ENCODE assay signal across 29 cellular contexts in genomic region chr3:178388473-178388872, GRCh38.
"Had no signal": no experiment of that assay in that cellular context is flagged by ENCODE, and none has a peak within 500 bp of the region (broad histone marks: within the 10 kb centered on the region; RNA-seq: fewer than 3 reads in every experiment).

No MANE protein-coding gene starts in this region.

- ATAC-seq: foreskin keratinocyte; gastroesophageal sphincter; heart left ventricle; left lobe of liver; mucosa of descending colon; natural killer cell treated with Interleukin-12 subunit alpha and Interleukin-12 subunit beta and Interleukin-15 and Interleukin-18, amount 100 ng/mL, for 72 hours; pancreas; sciatic nerve; stimulated activated naive CD8-positive, alpha-beta T cell treated with anti-CD3 and anti-CD28 coated beads, Interleukin-15, amount 100 ng/mL, for 72 hours had no signal

- H3K27ac ChIP-seq: colonic mucosa, esophagus muscularis mucosa, foreskin keratinocyte, gastroesophageal sphincter, heart left ventricle, hepatocyte, neutrophil, pancreas, right atrium auricular region, suprapubic skin, upper lobe of left lung, uterus had no signal

- H2AFZ ChIP-seq: hepatocyte had no signal

- H3K27me3 ChIP-seq: colonic mucosa, esophagus muscularis mucosa, foreskin keratinocyte, gastroesophageal sphincter, heart left ventricle, hepatocyte, neutrophil, right atrium auricular region, suprapubic skin, thyroid gland, upper lobe of left lung, uterus had no signal

- H3K4me3 ChIP-seq: colonic mucosa, esophagus muscularis mucosa, gastroesophageal sphincter, heart left ventricle, hepatocyte, lung, mucosa of descending colon, pancreas, right atrium auricular region, smooth muscle cell, suprapubic skin, thyroid gland, upper lobe of left lung, uterus had no signal

- H3K36me3 ChIP-seq: colonic mucosa, esophagus muscularis mucosa, gastroesophageal sphincter, heart left ventricle, neutrophil, pancreas, right atrium auricular region, suprapubic skin, thyroid gland, upper lobe of left lung, uterus had no signal

- H3K79me2 ChIP-seq: hepatocyte had no signal

- H3K4me1 ChIP-seq: colonic mucosa, pancreas, upper lobe of left lung had no signal

- DNase-seq: colonic mucosa; effector CD8-positive, alpha-beta T cell; endodermal cell; foreskin keratinocyte; heart left ventricle; kidney; mucosa of descending colon; naive B cell; pancreas; stimulated activated CD4-positive, alpha-beta T cell treated with anti-CD3 and anti-CD28 coated beads, Interleukin-12 subunit alpha, Interleukin-12 subunit beta, amount 100 ng/mL, for 4 hours; stimulated activated CD4-positive, alpha-beta T cell treated with anti-CD3 and anti-CD28 coated beads, Interleukin-1b, Interleukin-23, amount 100 ng/mL, for 48 hours; stimulated activated CD4-positive, alpha-beta T cell treated with anti-CD3 and anti-CD28 coated beads, Interleukin-4, amount 100 ng/mL, for 1 hour; stimulated activated CD8-positive, alpha-beta memory T cell treated with anti-CD3 and anti-CD28 coated beads, Interleukin-4, amount 100 ng/mL, for 48 hours; stimulated activated naive CD4-positive, alpha-beta T cell; stimulated activated naive CD8-positive, alpha-beta T cell treated with anti-CD3 and anti-CD28 coated beads, Interleukin-15, amount 100 ng/mL, for 72 hours; upper lobe of left lung; uterus had no signal

- H3K4me2 ChIP-seq: hepatocyte, smooth muscle cell had no signal

- H3K9me3 ChIP-seq: colonic mucosa, esophagus muscularis mucosa, gastroesophageal sphincter, heart left ventricle, mucosa of descending colon, neutrophil, pancreas, right atrium auricular region, suprapubic skin, thyroid gland, upper lobe of left lung, uterus had no signal
